ENCODE assay signal across 33 cellular contexts in the genomic region with DNA sequence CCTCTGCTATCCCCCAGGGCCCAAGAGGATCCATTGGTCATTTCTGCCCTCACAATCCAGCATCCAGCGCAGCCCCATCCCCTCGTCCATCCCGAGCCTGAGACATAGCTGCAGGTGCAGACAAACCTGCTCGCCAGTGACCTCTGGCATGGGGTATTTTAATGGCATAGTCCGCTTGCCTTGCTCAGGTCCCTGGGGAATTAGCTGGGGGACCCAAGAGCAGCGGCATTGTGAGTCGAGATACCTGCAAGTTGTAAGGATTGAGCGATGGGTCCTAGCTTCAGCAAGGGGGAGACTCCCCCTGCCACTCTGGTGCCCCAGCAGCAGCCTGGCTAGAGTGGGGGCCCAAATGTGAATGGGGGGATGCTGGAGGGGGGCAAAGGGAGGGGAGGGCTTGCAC.
DNase-seq lines count a peak whose midpoint lies in the region; FAIRE-seq and TF ChIP-seq lines count a peak whose summit lies in the region.
"Had no signal": no experiment of that assay in that cellular context is flagged by ENCODE, and none has a peak within 500 bp of the region (broad histone marks: within the 10 kb centered on the region; RNA-seq: fewer than 3 reads in every experiment).

No MANE protein-coding gene starts in this region.

- H3K4me1 ChIP-seq in astrocyte (ENCODE audit: insufficient read depth, low read length) = no peaks in the 10 kb centered on the region
- peaks cover 28% of the 10 kb centered on the region for H3K4me1 ChIP-seq in iPS-18a (ENCODE audit: control insufficient read depth, low read depth, low read length)
- H3K4me1 ChIP-seq: breast epithelium, parathyroid adenoma, testis had no signal

- H3K27ac Mint-ChIP-seq in astrocyte (ENCODE audit: unreplicated experiment) = no peak overlapping the region
- H3K27ac Mint-ChIP-seq in activated T-helper 2 cell treated with anti-CD3 and anti-CD28 coated beads, Interferon-gamma antibody, Interleukin-2, Interleukin-4, amounts not matched to agents 10 μg/mL and 5 μg/mL and 100 μg/mL, durations not matched to agents 14 hours and 24 hours and 36 hours = no peak overlapping the region
- H3K27ac Mint-ChIP-seq in Calu3 (ENCODE audit: unreplicated experiment) = no peak overlapping the region
- H3K27ac Mint-ChIP-seq: activated naive CD4-positive, alpha-beta T cell treated with anti-CD3 and anti-CD28 coated beads, Interleukin-2, amount 50 U/mL, for 72 hours; HFFc6; natural killer cell had no signal

- intact Hi-C loops in activated T-helper 2 cell treated with anti-CD3 and anti-CD28 coated beads, Interferon-gamma antibody, Interleukin-2, Interleukin-4, amounts not matched to agents 10 μg/mL and 5 μg/mL and 100 μg/mL, durations not matched to agents 14 hours and 24 hours and 36 hours (cut with micrococcal nuclease) = no loop called here
- intact Hi-C loops in Calu3 (cut with micrococcal nuclease; ENCODE audit: unreplicated experiment) = no loop called here

- TF ChIP-seq CTCF in astrocyte (IDR thresholded peaks at IDR 0.05; ENCODE audit: insufficient read depth, low read depth, low read length) = no peak
- no peak for TF ChIP-seq CTCF in Calu3 (IDR thresholded peaks at IDR 0.05; ENCODE audit: unreplicated experiment)

- DNase-seq in NCI-H1417 (lab: John Stamatoyannopoulos, UW) = peak in 2 of 3 experiments; percentile 34 to 73
- no peak for DNase-seq in NCI-H1417 treated with DMSO at 0.1 percent for 48 hours (lab: John Stamatoyannopoulos, UW)
- DNase-seq in astrocyte (ENCODE audit: low read depth) = no peak
- no peak for DNase-seq in substantia nigra (lab: John Stamatoyannopoulos, UW)
- DNase-seq in activated T-helper 2 cell treated with anti-CD3 and anti-CD28 coated beads, Interferon-gamma antibody, Interleukin-2, Interleukin-4, amounts not matched to agents 10 μg/mL and 5 μg/mL and 100 μg/mL, durations not matched to agents 14 hours and 24 hours and 36 hours (ENCODE audit: low spot score) = no peak
- DNase-seq in activated CD8-positive, alpha-beta memory T cell treated with anti-CD3 and anti-CD28 coated beads, Interleukin-2, amount 50 U/mL, for 4 hours = no peak
- no peak for DNase-seq in Calu3
- DNase-seq: 8988T; activated CD4-positive, alpha-beta T cell treated with anti-CD3 and anti-CD28 coated beads for 48 hours; activated CD8-positive, alpha-beta memory T cell treated with anti-CD3 and anti-CD28 coated beads for 24 hours; activated effector memory CD4-positive, alpha-beta T cell treated with Interleukin-2 at 50 U/mL for 16 hours; C1 segment of cervical spinal cord; DMS79; effector memory CD4-positive, alpha-beta T cell; GF-D8; HFFc6; KBM-7; left cardiac atrium; mucosa of descending colon; natural killer cell; NCI-H1092 treated with DMSO at 0.1 percent for 48 hours; NCI-H1930; NCI-H748 treated with DMSO at 0.1 percent for 48 hours; SIG-M5; small intestine; stimulated activated naive CD4-positive, alpha-beta T cell; testis; WERI-Rb-1 had no signal

- H3K79me2 ChIP-seq in astrocyte (ENCODE audit: insufficient read depth, low read length) = no peaks in the 10 kb centered on the region
- H3K79me2 ChIP-seq: parathyroid adenoma had no signal

- H3K4me1 Mint-ChIP-seq in astrocyte (ENCODE audit: low read depth, unreplicated experiment) = no peaks in the 10 kb centered on the region
- H3K4me1 Mint-ChIP-seq in activated T-helper 2 cell treated with anti-CD3 and anti-CD28 coated beads, Interferon-gamma antibody, Interleukin-2, Interleukin-4, amounts not matched to agents 10 μg/mL and 5 μg/mL and 100 μg/mL, durations not matched to agents 14 hours and 24 hours and 36 hours (ENCODE audit: low read depth) = no peaks in the 10 kb centered on the region
- H3K4me1 Mint-ChIP-seq in Calu3 (ENCODE audit: low read depth, unreplicated experiment) = no peaks in the 10 kb centered on the region

- no TSS peak for BruUV-seq in Calu3 (replicated peaks; lab: Mats Ljungman, UMichigan)

- CTCF ChIA-PET in Calu3 (lab: Charles Lee) = interaction anchor here (0.6 kb wide), 2 partner anchors 9 to 348 kb away, joined by 4 to 6 read pairs; no protein-coding TSS in a partner anchor

- H3K27me3 Mint-ChIP-seq in astrocyte (ENCODE audit: low read depth, unreplicated experiment) = peaks cover 6% of the 10 kb centered on the region
- peaks cover 4% of the 10 kb centered on the region for H3K27me3 Mint-ChIP-seq in activated T-helper 2 cell treated with anti-CD3 and anti-CD28 coated beads, Interferon-gamma antibody, Interleukin-2, Interleukin-4, amounts not matched to agents 10 μg/mL and 5 μg/mL and 100 μg/mL, durations not matched to agents 14 hours and 24 hours and 36 hours (ENCODE audit: low read depth)
- H3K27me3 Mint-ChIP-seq in Calu3 (ENCODE audit: unreplicated experiment) = peaks cover 23% of the 10 kb centered on the region

- H3K27ac ChIP-seq in astrocyte (ENCODE audit: low read depth, low read length) (no peak overlapping the region), iPS-18a (ENCODE audit: low read length) (no peak overlapping the region), substantia nigra (ENCODE audit: low read depth, low read length, poor library complexity, severe bottlenecking) (peak overlapping the region; percentile 90)
- H3K27ac ChIP-seq: breast epithelium, parathyroid adenoma, right atrium auricular region, testis, WERI-Rb-1 had no signal

- no peak overlapping the region for H3K4me3 Mint-ChIP-seq in astrocyte (ENCODE audit: unreplicated experiment)
- H3K4me3 Mint-ChIP-seq in activated T-helper 2 cell treated with anti-CD3 and anti-CD28 coated beads, Interferon-gamma antibody, Interleukin-2, Interleukin-4, amounts not matched to agents 10 μg/mL and 5 μg/mL and 100 μg/mL, durations not matched to agents 14 hours and 24 hours and 36 hours (ENCODE audit: low read depth) = no peak overlapping the region
- H3K4me3 Mint-ChIP-seq in Calu3 (ENCODE audit: low read depth, unreplicated experiment) = no peak overlapping the region
- H3K4me3 Mint-ChIP-seq: HFFc6, natural killer cell had no signal

- H3K36me3 Mint-ChIP-seq in astrocyte (ENCODE audit: low read depth, unreplicated experiment) = peaks cover 3% of the 10 kb centered on the region
- no peaks in the 10 kb centered on the region for H3K36me3 Mint-ChIP-seq in activated T-helper 2 cell treated with anti-CD3 and anti-CD28 coated beads, Interferon-gamma antibody, Interleukin-2, Interleukin-4, amounts not matched to agents 10 μg/mL and 5 μg/mL and 100 μg/mL, durations not matched to agents 14 hours and 24 hours and 36 hours (ENCODE audit: low read depth)
- no peaks in the 10 kb centered on the region for H3K36me3 Mint-ChIP-seq in Calu3 (ENCODE audit: insufficient read depth, unreplicated experiment)
- H3K36me3 Mint-ChIP-seq: activated naive CD4-positive, alpha-beta T cell treated with anti-CD3 and anti-CD28 coated beads, Interleukin-2, amount 50 U/mL, for 72 hours; natural killer cell had no signal

- H3K9me3 Mint-ChIP-seq in astrocyte (ENCODE audit: unreplicated experiment) (no peaks in the 10 kb centered on the region), Calu3 (ENCODE audit: low read depth, unreplicated experiment) (no peaks in the 10 kb centered on the region)
- H3K9me3 Mint-ChIP-seq in activated T-helper 2 cell treated with anti-CD3 and anti-CD28 coated beads, Interferon-gamma antibody, Interleukin-2, Interleukin-4, amounts not matched to agents 10 μg/mL and 5 μg/mL and 100 μg/mL, durations not matched to agents 14 hours and 24 hours and 36 hours = no peaks in the 10 kb centered on the region
- H3K9me3 Mint-ChIP-seq: activated naive CD4-positive, alpha-beta T cell treated with anti-CD3 and anti-CD28 coated beads, Interleukin-2, amount 50 U/mL, for 72 hours; HFFc6; natural killer cell had no signal

- H3K9ac ChIP-seq in astrocyte (ENCODE audit: low read length) = no peak overlapping the region
- H3K9ac ChIP-seq in iPS-18a (ENCODE audit: low read length) = peak overlapping the region; percentile 77
- H3K9ac ChIP-seq: parathyroid adenoma had no signal

- no peak for FAIRE-seq in astrocyte (lab: Jason Lieb, UNC)
- FAIRE-seq: small intestine had no signal

- H3K4me3 ChIP-seq in astrocyte (ENCODE audit: insufficient read depth, low read depth, low read length) (no peak overlapping the region), iPS-18a (ENCODE audit: low read length) (peak overlapping the region; percentile 47)
- H3K4me3 ChIP-seq: breast epithelium, mucosa of descending colon, testis had no signal

- H3K9me3 ChIP-seq in astrocyte (ENCODE audit: insufficient read depth, low read depth, low read length) = no peaks in the 10 kb centered on the region
- H3K9me3 ChIP-seq in iPS-18a (ENCODE audit: control insufficient read depth, low read depth, low read length) = no peaks in the 10 kb centered on the region
- H3K9me3 ChIP-seq: breast epithelium, mucosa of descending colon, right atrium auricular region, testis had no signal

- H4K20me1 ChIP-seq in astrocyte (ENCODE audit: insufficient read depth, low read length) = no peaks in the 10 kb centered on the region

- H3K27me3 ChIP-seq in astrocyte (ENCODE audit: insufficient read depth, low read length) (peaks cover 23% of the 10 kb centered on the region), iPS-18a (ENCODE audit: control insufficient read depth, insufficient read depth, low read length) (no peaks in the 10 kb centered on the region)
- H3K27me3 ChIP-seq: right atrium auricular region, testis had no signal

- H3K4me2 ChIP-seq in astrocyte (ENCODE audit: low read length) = peak overlapping the region; percentile 75

- no peak overlapping the region for H2AFZ ChIP-seq in astrocyte (ENCODE audit: low read depth, low read length)
- H2AFZ ChIP-seq: parathyroid adenoma had no signal

- no peaks in the 10 kb centered on the region for H3K36me3 ChIP-seq in astrocyte (ENCODE audit: insufficient read depth, low read length)
- no peaks in the 10 kb centered on the region for H3K36me3 ChIP-seq in iPS-18a (ENCODE audit: control insufficient read depth, low read depth, low read length)
- H3K36me3 ChIP-seq: breast epithelium, right atrium auricular region, WERI-Rb-1 had no signal

Comparison
In these comparisons a context has a peak if more than half of its experiments do, and no peak if none do; other contexts are left out.
1. DNase-seq: peak in NCI-H1417 (2 of 3); none in NCI-H1417 treated with DMSO at 0.1 percent for 48 hours (single experiment), astrocyte (single experiment), substantia nigra (0 of 49), activated T-helper 2 cell treated with anti-CD3 and anti-CD28 coated beads, Interferon-gamma antibody, Interleukin-2, Interleukin-4, amounts not matched to agents 10 μg/mL and 5 μg/mL and 100 μg/mL, durations not matched to agents 14 hours and 24 hours and 36 hours (single experiment), activated CD8-positive, alpha-beta memory T cell treated with anti-CD3 and anti-CD28 coated beads, Interleukin-2, amount 50 U/mL, for 4 hours (single experiment) and Calu3 (single experiment).